12 cellular contexts compared by ENCODE assay signal in the genomic region with DNA sequence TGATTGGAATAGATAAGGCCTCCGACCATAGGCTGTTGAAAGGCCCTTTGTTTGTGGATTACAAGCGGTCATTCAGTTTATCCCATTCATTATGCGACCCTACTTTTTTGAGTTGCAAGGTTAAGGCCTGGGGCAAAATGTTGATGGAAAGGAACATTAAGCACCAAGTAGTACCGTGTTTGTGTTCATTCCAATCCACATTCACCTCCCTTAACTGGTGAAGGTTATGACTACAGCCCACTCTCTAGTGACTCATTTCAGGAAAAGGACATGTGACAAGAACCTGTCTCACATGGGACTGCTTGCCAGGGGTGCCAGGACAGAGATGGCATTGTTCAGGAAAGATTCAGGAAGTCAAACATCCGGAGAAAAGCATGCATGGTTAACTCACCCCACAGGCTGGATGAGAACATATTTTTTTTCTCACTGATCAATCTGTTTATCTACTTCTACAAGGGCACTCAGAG.
DNase-seq lines count a peak whose midpoint lies in the region; ATAC-seq and TF ChIP-seq lines count a peak whose summit lies in the region.
"Had no signal": no experiment of that assay in that cellular context is flagged by ENCODE, and none has a peak within 500 bp of the region (broad histone marks: within the 10 kb centered on the region; RNA-seq: fewer than 3 reads in every experiment).

No MANE protein-coding gene starts in this region.

- DNase-seq in NCI-H526 (lab: John Stamatoyannopoulos, UW) (peak; percentile 74 to 78), epithelial cell of prostate (ENCODE audit: low read depth, low spot score) (peak; percentile 71), pulmonary artery endothelial cell (ENCODE audit: low read depth, low spot score) (peak; percentile 75), NCI-H510A treated with DMSO at 0.1 percent for 48 hours (lab: John Stamatoyannopoulos, UW) (no peak), NCI-H748 treated with DMSO at 0.1 percent for 48 hours (lab: John Stamatoyannopoulos, UW) (no peak), omental fat pad (ENCODE audit: low spot score) (no peak)
- DNase-seq: effector CD4-positive, alpha-beta T cell; GF-D8; stimulated activated CD4-positive, alpha-beta T cell treated with anti-CD3 and anti-CD28 coated beads, Interleukin-2, amount 100 ng/mL, for 24 hours had no signal

- peak overlapping the region; percentile 41 for H3K27ac ChIP-seq in epithelial cell of prostate
- H3K27ac ChIP-seq: RWPE1 had no signal

- ATAC-seq in GM18907 (IDR thresholded peaks at IDR 0.05; ENCODE audit: unreplicated experiment) (peak; percentile 73), HG03175 (IDR thresholded peaks at IDR 0.05; ENCODE audit: unreplicated experiment) (no peak), omental fat pad (ENCODE audit: low FRiP score) (no peak)

- TF ChIP-seq CTCF in omental fat pad (IDR thresholded peaks at IDR 0.05) = no peak

Comparison
In these comparisons a context has a peak if more than half of its experiments do, and no peak if none do; other contexts are left out.
1. DNase-seq: peak in NCI-H526 (2 of 2), epithelial cell of prostate (single experiment) and pulmonary artery endothelial cell (single experiment); none in NCI-H510A treated with DMSO at 0.1 percent for 48 hours (single experiment), NCI-H748 treated with DMSO at 0.1 percent for 48 hours (single experiment) and omental fat pad (single experiment).